9 cellular contexts compared by ENCODE assay signal in genomic region chr2:197130318-197130717, GRCh38.
DNase-seq lines count a peak whose midpoint lies in the region; ATAC-seq, FAIRE-seq and TF ChIP-seq lines count a peak whose summit lies in the region.
"Had no signal": no experiment of that assay in that cellular context is flagged by ENCODE, and none has a peak within 500 bp of the region (broad histone marks: within the 10 kb centered on the region; RNA-seq: fewer than 3 reads in every experiment).

No MANE protein-coding gene starts in this region.

- FAIRE-seq in pancreas (lab: Jason Lieb, UNC), result no peak
- FAIRE-seq in kidney (lab: Jason Lieb, UNC), result no peak

- H3K9ac ChIP-seq in kidney (ENCODE audit: low read length in 2 of 2), result no peak overlapping the region

- H3K36me3 ChIP-seq in lower lobe of right lung (peaks cover 7% of the 10 kb centered on the region), pancreas (peaks cover 0 to 3% (median under 1%) of the 10 kb centered on the region in 3 donors), adrenal gland (replicated peaks in 1 of 2) (no peaks in the 10 kb centered on the region), kidney (ENCODE audit: control insufficient read depth in 1 of 2, insufficient read depth in 2 of 2, low read length in 2 of 2) (no peaks in the 10 kb centered on the region)

- H3K4me3 ChIP-seq in lower lobe of right lung (no peak overlapping the region), pancreas (no peak overlapping the region), adrenal gland (no peak overlapping the region), kidney (ENCODE audit: low read length in 2 of 2) (no peak overlapping the region)

- H3K27me3 ChIP-seq in lower lobe of right lung (ENCODE audit: low read depth) (no peaks in the 10 kb centered on the region), pancreas (no peaks in the 10 kb centered on the region), adrenal gland (no peaks in the 10 kb centered on the region)

- H3K4me1 ChIP-seq in lower lobe of right lung, result no peaks in the 10 kb centered on the region
- no peaks in the 10 kb centered on the region for H3K4me1 ChIP-seq in pancreas
- peaks cover 5 to 24% of the 10 kb centered on the region in 2 donors for H3K4me1 ChIP-seq in adrenal gland (replicated peaks in 1 of 2)
- H3K4me1 ChIP-seq in kidney (ENCODE audit: control insufficient read depth in 1 of 2, insufficient read depth in 1 of 2, low read depth in 1 of 2, low read length in 2 of 2), result no peaks in the 10 kb centered on the region

- TF ChIP-seq CTCF in lower lobe of right lung (IDR thresholded peaks at IDR 0.05) (no peak), pancreas (IDR thresholded peaks at IDR 0.05) (no peak), adrenal gland (IDR thresholded peaks at IDR 0.05) (no peak), kidney (IDR thresholded peaks at IDR 0.05; ENCODE audit: borderline replicate concordance, extremely low read depth, insufficient read depth) (no peak)

- intact Hi-C loops in lower lobe of right lung (cut with DNase I) (no loop called here), pancreas (cut with DNase I) (no loop called here), adrenal gland (cut with DNase I) (no loop called here), kidney (cut with DNase I) (no loop called here)

- TF ChIP-seq POLR2A in adrenal gland (IDR thresholded peaks at IDR 0.05), result no peak

- ATAC-seq in GM18517 (IDR thresholded peaks at IDR 0.05; ENCODE audit: unreplicated experiment) (peak; percentile 78), GM21529 (IDR thresholded peaks at IDR 0.05; ENCODE audit: unreplicated experiment) (peak; percentile 78), HG03469 (IDR thresholded peaks at IDR 0.05; ENCODE audit: unreplicated experiment) (peak; percentile 74), lower lobe of right lung (no peak), pancreas (no peak)

- peak overlapping the region; percentile 25 for H3K27ac ChIP-seq in lower lobe of right lung
- no peak overlapping the region for H3K27ac ChIP-seq in pancreas
- no peak overlapping the region for H3K27ac ChIP-seq in adrenal gland
- H3K27ac ChIP-seq in kidney (ENCODE audit: low read depth in 2 of 2, low read length in 2 of 2), result no peak overlapping the region

- H3K9me3 ChIP-seq in lower lobe of right lung, result no peaks in the 10 kb centered on the region
- no peaks in the 10 kb centered on the region for H3K9me3 ChIP-seq in pancreas
- no peaks in the 10 kb centered on the region for H3K9me3 ChIP-seq in adrenal gland (replicated peaks in 1 of 3)
- no peaks in the 10 kb centered on the region for H3K9me3 ChIP-seq in kidney (ENCODE audit: control insufficient read depth in 1 of 2, low read length in 2 of 2)

- no peak for DNase-seq in lower lobe of right lung
- DNase-seq in pancreas, result no peak
- no peak for DNase-seq in GF-D8 (lab: John Stamatoyannopoulos, UW)
- no peak for DNase-seq in adrenal gland
- no peak for DNase-seq in kidney
- DNase-seq: activated gamma-delta T cell had no signal

- 88 to 93% methylated on average over 6 of the region's 6 CpGs for WGBS in pancreas, 2 donors
- WGBS in adrenal gland, 4 donors, result 78 to 85% (median 83%) methylated on average over 6 of the region's 6 CpGs

Comparison
In these comparisons a context has a peak if more than half of its experiments do, and no peak if none do; other contexts are left out.
1. ATAC-seq: peak in GM18517 (single experiment), GM21529 (single experiment) and HG03469 (single experiment); none in lower lobe of right lung (0 of 2) and pancreas (0 of 4).